12 cellular contexts compared by ENCODE assay signal in the genomic region with DNA sequence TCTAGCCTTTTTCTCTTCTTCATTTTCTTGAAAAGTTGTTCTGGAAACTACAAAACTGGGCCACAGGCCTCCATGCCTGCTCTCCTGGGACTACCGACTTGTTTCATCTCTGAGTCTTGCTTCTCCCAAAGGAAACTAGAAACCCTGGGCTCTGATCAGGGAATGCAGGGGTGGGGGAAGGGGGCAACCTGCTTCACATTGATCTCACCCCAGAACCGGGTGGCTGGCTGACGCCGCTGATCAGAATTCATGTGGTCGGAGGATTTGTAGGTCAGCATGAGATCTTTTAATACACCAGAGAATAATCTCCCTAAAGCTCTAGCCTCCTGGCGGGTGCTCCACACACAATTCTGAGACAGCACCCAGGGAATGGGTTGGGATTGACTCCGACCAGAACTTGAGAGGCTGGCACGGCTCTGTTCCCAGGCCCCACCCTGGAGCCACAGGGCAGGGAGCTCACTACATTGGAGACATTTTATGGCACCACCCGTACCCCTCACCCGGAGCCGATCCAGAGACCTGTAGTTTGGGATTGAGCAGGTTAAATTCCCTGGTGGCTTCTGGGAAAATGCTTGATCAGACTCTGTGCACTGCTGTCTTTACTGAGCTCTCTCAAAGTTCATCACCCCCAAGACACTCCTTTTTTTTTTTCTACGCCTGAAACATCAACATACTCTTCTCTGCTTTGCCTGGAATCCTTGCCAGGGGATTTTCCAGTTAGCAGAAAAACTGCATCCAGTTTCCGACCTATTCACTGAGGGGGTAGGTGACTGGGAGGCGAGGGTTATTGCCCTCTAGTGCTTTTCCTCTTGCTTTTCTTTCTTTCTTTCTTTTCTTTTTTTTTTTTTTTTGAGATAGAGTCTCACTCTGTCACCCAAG. TPM values are rescaled to one million over a fixed set of nuclear protein-coding genes. Genes with fewer than 3 reads are reported as not detected.
DNase-seq lines count a peak whose midpoint lies in the region; ATAC-seq and TF ChIP-seq lines count a peak whose summit lies in the region.
"Had no signal": no experiment of that assay in that cellular context is flagged by ENCODE, and none has a peak within 500 bp of the region (broad histone marks: within the 10 kb centered on the region; RNA-seq: fewer than 3 reads in every experiment).

No MANE protein-coding gene starts in this region.

- WGBS in heart left ventricle, 4 donors: 49 to 66% (median 58%) methylated on average over 14 of the region's 14 CpGs

- ATAC-seq in heart left ventricle (no peak), HG02623 (IDR thresholded peaks at IDR 0.05; ENCODE audit: unreplicated experiment) (no peak)
- ATAC-seq: stimulated activated effector memory CD8-positive, alpha-beta T cell treated with anti-CD3 and anti-CD28 coated beads, Interleukin-12 subunit alpha, Interleukin-12 subunit beta, amount 100 ng/mL, for 72 hours had no signal

- peak overlapping the region; percentile 76 for H3K27ac Mint-ChIP-seq in osteocyte (ENCODE audit: unreplicated experiment)
- H3K27ac Mint-ChIP-seq: activated naive CD8-positive, alpha-beta T cell; stimulated activated effector memory CD8-positive, alpha-beta T cell treated with anti-CD3 and anti-CD28 coated beads, Interleukin-12 subunit alpha, Interleukin-12 subunit beta, amount 100 ng/mL, for 72 hours had no signal

- H3K4me1 ChIP-seq in left ventricle myocardium inferior: peaks cover 20% of the 10 kb centered on the region
- H3K4me1 ChIP-seq in heart left ventricle: peaks cover 0 to 22% (median 12%) of the 10 kb centered on the region in 12 donors

- no peak overlapping the region for H3K4me3 ChIP-seq in left ventricle myocardium inferior
- no peak overlapping the region for H3K4me3 ChIP-seq in heart left ventricle
- no peak overlapping the region for H3K4me3 ChIP-seq in fibroblast of villous mesenchyme (ENCODE audit: low read depth, low read length)

- H3K9me3 Mint-ChIP-seq in osteocyte (ENCODE audit: unreplicated experiment): no peaks in the 10 kb centered on the region
- H3K9me3 Mint-ChIP-seq: stimulated activated effector memory CD8-positive, alpha-beta T cell treated with anti-CD3 and anti-CD28 coated beads, Interleukin-12 subunit alpha, Interleukin-12 subunit beta, amount 100 ng/mL, for 72 hours had no signal

- H3K9me3 ChIP-seq in left ventricle myocardium inferior (replicated peaks) (no peaks in the 10 kb centered on the region), heart left ventricle (no peaks in the 10 kb centered on the region)

- H3K36me3 Mint-ChIP-seq in osteocyte (ENCODE audit: unreplicated experiment): no peaks in the 10 kb centered on the region
- H3K36me3 Mint-ChIP-seq: activated naive CD8-positive, alpha-beta T cell; stimulated activated effector memory CD8-positive, alpha-beta T cell treated with anti-CD3 and anti-CD28 coated beads, Interleukin-12 subunit alpha, Interleukin-12 subunit beta, amount 100 ng/mL, for 72 hours had no signal

- no peaks in the 10 kb centered on the region for H3K36me3 ChIP-seq in left ventricle myocardium inferior
- no peaks in the 10 kb centered on the region for H3K36me3 ChIP-seq in heart left ventricle

- H3K4me3 Mint-ChIP-seq in osteocyte (ENCODE audit: unreplicated experiment): no peak overlapping the region
- H3K4me3 Mint-ChIP-seq: activated naive CD8-positive, alpha-beta T cell; stimulated activated effector memory CD8-positive, alpha-beta T cell treated with anti-CD3 and anti-CD28 coated beads, Interleukin-12 subunit alpha, Interleukin-12 subunit beta, amount 100 ng/mL, for 72 hours had no signal

- H3K27me3 Mint-ChIP-seq in osteocyte (ENCODE audit: unreplicated experiment): no peaks in the 10 kb centered on the region

- TF ChIP-seq CTCF in left ventricle myocardium inferior (IDR thresholded peaks at IDR 0.05; ENCODE audit: borderline replicate concordance): no peak
- TF ChIP-seq CTCF in heart left ventricle (IDR thresholded peaks at IDR 0.05): no peak
- no peak for TF ChIP-seq CTCF in fibroblast of villous mesenchyme (IDR thresholded peaks at IDR 0.05; ENCODE audit: insufficient read depth, low read depth, low read length)
- no peak for TF ChIP-seq CTCF in osteocyte (IDR thresholded peaks at IDR 0.05)

- intact Hi-C loops in left ventricle myocardium inferior (cut with micrococcal nuclease) (no loop called here), heart left ventricle (cut with DNase I) (no loop called here)

- no peak for DNase-seq in left ventricle myocardium inferior
- DNase-seq in heart left ventricle: no peak
- peak; percentile 61 for DNase-seq in fibroblast of villous mesenchyme (ENCODE audit: low read depth)
- DNase-seq in osteocyte (ENCODE audit: extremely low spot score, unreplicated experiment): no peak
- no peak for DNase-seq in NCI-H748 treated with DMSO at 0.1 percent for 48 hours (lab: John Stamatoyannopoulos, UW)
- no peak for DNase-seq in NCI-H510A treated with DMSO at 0.1 percent for 48 hours (lab: John Stamatoyannopoulos, UW)
- DNase-seq in activated T-cell treated with anti-CD3 and anti-CD28 coated beads, Interleukin-2, amount 50 U/mL, for 48 hours: no peak
- DNase-seq: 8988T; activated CD4-positive, alpha-beta T cell treated with anti-CD3 and anti-CD28 coated beads, Interleukin-2, amount 50 U/mL, for 4 hours had no signal

- peaks cover 22% of the 10 kb centered on the region for H3K4me1 Mint-ChIP-seq in osteocyte (ENCODE audit: unreplicated experiment)
- H3K4me1 Mint-ChIP-seq: stimulated activated effector memory CD8-positive, alpha-beta T cell treated with anti-CD3 and anti-CD28 coated beads, Interleukin-12 subunit alpha, Interleukin-12 subunit beta, amount 100 ng/mL, for 72 hours had no signal

- TF ChIP-seq POLR2A in heart left ventricle (IDR thresholded peaks at IDR 0.05): no peak

- peak overlapping the region; percentile 44 for H3K27ac ChIP-seq in left ventricle myocardium inferior (replicated peaks)
- H3K27ac ChIP-seq in heart left ventricle: peak overlapping the region in 4 of 12 donors; percentile 30 to 64 (median 48)

- H3K27me3 ChIP-seq in left ventricle myocardium inferior (ENCODE audit: low read depth) (no peaks in the 10 kb centered on the region), heart left ventricle (peaks cover 0 to 5% (median 0%) of the 10 kb centered on the region in 9 donors)

RNA-seq across cellular contexts. Expression of a gene that starts 12.2 kb away (rescaled TPM):
- total RNA-seq in left ventricle myocardium inferior: 59.1 TPM
- total RNA-seq in heart left ventricle: 10 to 100 TPM; 44.6 to 72.8 (median 57.5) TPM
- 10 to 100 TPM; 57.9 to 65.8 TPM for polyA plus RNA-seq in heart left ventricle
- total RNA-seq in fibroblast of villous mesenchyme: 16.8 and 18.7 TPM in 2 replicates
- 24.0 and 26.0 TPM in 2 replicates for total RNA-seq in osteocyte
